Comparison of ENCODE assay signal across 7 cellular contexts in genomic region chr15:77115179-77115578, GRCh38.
"Had no signal": no experiment of that assay in that cellular context is flagged by ENCODE, and none has a peak within 500 bp of the region (broad histone marks: within the 10 kb centered on the region; RNA-seq: fewer than 3 reads in every experiment).

No MANE protein-coding gene starts in this region.

- H3K4me3 ChIP-seq: GM23248 had no signal

- H3K9me3 Mint-ChIP-seq: H9, IgD-negative memory B cell had no signal

- DNase-seq: GM23248, GOT3, H9, HCEC 1CT had no signal

- H3K27ac Mint-ChIP-seq: IgD-negative memory B cell had no signal

- H3K27ac ChIP-seq: GM23248, HL-60 had no signal

- H3K4me3 Mint-ChIP-seq: H9 had no signal

- ATAC-seq: HepG2 had no signal
